Comparison of ENCODE assay signal across 24 cellular contexts in the genomic region with DNA sequence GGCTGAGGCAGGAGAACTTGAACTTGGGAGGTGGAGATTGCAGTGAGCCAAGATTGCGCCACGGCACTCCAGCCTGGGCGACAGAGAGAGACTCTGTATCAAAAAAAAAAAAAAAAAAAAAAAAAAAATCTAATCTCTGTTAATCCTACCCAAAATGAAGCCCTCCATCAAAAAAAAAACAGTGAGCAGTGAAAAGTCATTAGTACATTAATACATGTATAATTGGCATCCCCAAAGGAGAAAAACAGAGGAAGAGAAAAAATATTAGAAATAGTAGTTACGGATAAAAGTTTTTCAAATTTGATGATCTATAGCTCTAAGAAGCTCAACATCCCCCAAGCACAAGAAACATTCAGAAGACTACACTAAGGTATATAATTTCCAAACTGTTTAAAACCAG.
DNase-seq lines count a peak whose midpoint lies in the region; ATAC-seq and TF ChIP-seq lines count a peak whose summit lies in the region.
"Had no signal": no experiment of that assay in that cellular context is flagged by ENCODE, and none has a peak within 500 bp of the region (broad histone marks: within the 10 kb centered on the region; RNA-seq: fewer than 3 reads in every experiment).

No MANE protein-coding gene starts in this region.

- H3K36me3 ChIP-seq in HEK293 (ENCODE audit: control insufficient read depth in 2 of 2, insufficient read depth in 1 of 2, low read length in 2 of 2) = peaks cover 0 to 30% of the 10 kb centered on the region in 2 experiments; a peak in 2 of 3 replicates
- H3K36me3 ChIP-seq: BE2C had no signal

- no peak for ATAC-seq in activated naive CD4-positive, alpha-beta T cell treated with anti-CD3 and anti-CD28 coated beads, Interleukin-2, amount 50 U/mL, for 72 hours
- ATAC-seq in activated T-helper 17 cell treated with anti-CD3 and anti-CD28 coated beads, Interleukin-2, amount 50 U/mL, for 72 hours (replicated peaks) = no peak
- ATAC-seq: A549, GM12878, GM23338, HCT116 had no signal

- peaks cover 23% of the 10 kb centered on the region for H3K36me3 Mint-ChIP-seq in activated naive CD4-positive, alpha-beta T cell treated with anti-CD3 and anti-CD28 coated beads, Interleukin-2, amount 50 U/mL, for 24 hours
- H3K36me3 Mint-ChIP-seq in activated naive CD4-positive, alpha-beta T cell treated with anti-CD3 and anti-CD28 coated beads, Interleukin-2, amount 50 U/mL, for 72 hours = peaks cover 0 to 6% of the 10 kb centered on the region in 2 donors
- peaks cover 48% of the 10 kb centered on the region for H3K36me3 Mint-ChIP-seq in activated T-helper 17 cell treated with anti-CD3 and anti-CD28 coated beads, Interleukin-2, amount 50 U/mL, for 72 hours (ENCODE audit: low read depth)
- H3K36me3 Mint-ChIP-seq in activated T-helper 2 cell treated with anti-CD3 and anti-CD28 coated beads, Interferon-gamma antibody, Interleukin-2, Interleukin-4, amounts not matched to agents 10 μg/mL and 5 μg/mL and 100 μg/mL, durations not matched to agents 14 hours and 24 hours and 36 hours (ENCODE audit: low read depth) = peaks cover 42% of the 10 kb centered on the region

- peak overlapping the region; percentile 24 for H3K27ac Mint-ChIP-seq in activated naive CD4-positive, alpha-beta T cell treated with anti-CD3 and anti-CD28 coated beads, Interleukin-2, amount 50 U/mL, for 24 hours
- no peak overlapping the region for H3K27ac Mint-ChIP-seq in activated naive CD4-positive, alpha-beta T cell treated with anti-CD3 and anti-CD28 coated beads, Interleukin-2, amount 50 U/mL, for 72 hours
- H3K27ac Mint-ChIP-seq in activated T-helper 17 cell treated with anti-CD3 and anti-CD28 coated beads, Interleukin-2, amount 50 U/mL, for 72 hours = peak overlapping the region; percentile 21
- H3K27ac Mint-ChIP-seq in activated T-helper 2 cell treated with anti-CD3 and anti-CD28 coated beads, Interferon-gamma antibody, Interleukin-2, Interleukin-4, amounts not matched to agents 10 μg/mL and 5 μg/mL and 100 μg/mL, durations not matched to agents 14 hours and 24 hours and 36 hours = no peak overlapping the region
- H3K27ac Mint-ChIP-seq: CD4-positive, alpha-beta T cell; GM23338; HFFc6 had no signal

- peaks cover 32% of the 10 kb centered on the region for H3K4me1 Mint-ChIP-seq in activated naive CD4-positive, alpha-beta T cell treated with anti-CD3 and anti-CD28 coated beads, Interleukin-2, amount 50 U/mL, for 24 hours
- peaks cover 12% of the 10 kb centered on the region for H3K4me1 Mint-ChIP-seq in activated T-helper 17 cell treated with anti-CD3 and anti-CD28 coated beads, Interleukin-2, amount 50 U/mL, for 72 hours
- peaks cover 16% of the 10 kb centered on the region for H3K4me1 Mint-ChIP-seq in activated T-helper 2 cell treated with anti-CD3 and anti-CD28 coated beads, Interferon-gamma antibody, Interleukin-2, Interleukin-4, amounts not matched to agents 10 μg/mL and 5 μg/mL and 100 μg/mL, durations not matched to agents 14 hours and 24 hours and 36 hours (ENCODE audit: low read depth)
- H3K4me1 Mint-ChIP-seq: CD14-positive monocyte had no signal

- CTCF ChIA-PET in HEK293 (lab: Yijun Ruan, JAX) = interaction anchor here (0.5 to 2.4 kb wide), 4 partner anchors 11 to 413 kb away, joined by 3 to 10 read pairs (median 4); no protein-coding TSS in a partner anchor

- no peak for TF ChIP-seq CTCF in HEK293 (tag by site-specific recombination; IDR thresholded peaks at IDR 0.05)

- H3K27ac ChIP-seq in HEK293 (ENCODE audit: extremely low read depth, low read depth, low read length) = no peak overlapping the region
- H3K27ac ChIP-seq: A549 had no signal

- no peaks in the 10 kb centered on the region for H3K9me3 ChIP-seq in HEK293 (ENCODE audit: control insufficient read depth, insufficient read depth, low read depth, low read length)
- H3K9me3 ChIP-seq: A549, BE2C had no signal

- POLR2A ChIA-PET in HEK293 (lab: Yijun Ruan, JAX) = interaction anchor here (0.7 kb wide), 1 partner anchor 28 kb away, joined by 4 read pairs; no protein-coding TSS in a partner anchor

- H3K4me3 Mint-ChIP-seq in activated naive CD4-positive, alpha-beta T cell treated with anti-CD3 and anti-CD28 coated beads, Interleukin-2, amount 50 U/mL, for 24 hours = no peak overlapping the region
- no peak overlapping the region for H3K4me3 Mint-ChIP-seq in activated T-helper 17 cell treated with anti-CD3 and anti-CD28 coated beads, Interleukin-2, amount 50 U/mL, for 72 hours
- no peak overlapping the region for H3K4me3 Mint-ChIP-seq in activated T-helper 2 cell treated with anti-CD3 and anti-CD28 coated beads, Interferon-gamma antibody, Interleukin-2, Interleukin-4, amounts not matched to agents 10 μg/mL and 5 μg/mL and 100 μg/mL, durations not matched to agents 14 hours and 24 hours and 36 hours (ENCODE audit: low read depth)
- H3K4me3 Mint-ChIP-seq: CD14-positive monocyte; CD4-positive, alpha-beta T cell; CD8-positive, alpha-beta memory T cell; GM23338; H9; HFFc6 had no signal

- H3K4me3 ChIP-seq in HEK293 (ENCODE audit: low read depth, low read length) = no peak overlapping the region
- H3K4me3 ChIP-seq: A549; BLaER1 treated with 17β-estradiol and CSF1 and Interleukin-3, amounts not matched to agents 10 nM and 100 nM; GM12878; GM23338 had no signal

- no peaks in the 10 kb centered on the region for H3K9me3 Mint-ChIP-seq in activated naive CD4-positive, alpha-beta T cell treated with anti-CD3 and anti-CD28 coated beads, Interleukin-2, amount 50 U/mL, for 24 hours
- no peaks in the 10 kb centered on the region for H3K9me3 Mint-ChIP-seq in activated naive CD4-positive, alpha-beta T cell treated with anti-CD3 and anti-CD28 coated beads, Interleukin-2, amount 50 U/mL, for 72 hours
- no peaks in the 10 kb centered on the region for H3K9me3 Mint-ChIP-seq in activated T-helper 17 cell treated with anti-CD3 and anti-CD28 coated beads, Interleukin-2, amount 50 U/mL, for 72 hours
- no peaks in the 10 kb centered on the region for H3K9me3 Mint-ChIP-seq in activated T-helper 2 cell treated with anti-CD3 and anti-CD28 coated beads, Interferon-gamma antibody, Interleukin-2, Interleukin-4, amounts not matched to agents 10 μg/mL and 5 μg/mL and 100 μg/mL, durations not matched to agents 14 hours and 24 hours and 36 hours
- H3K9me3 Mint-ChIP-seq: CD4-positive, alpha-beta T cell; CD8-positive, alpha-beta memory T cell; GM23338; H9; HFFc6 had no signal

- intact Hi-C loops in activated T-helper 2 cell treated with anti-CD3 and anti-CD28 coated beads, Interferon-gamma antibody, Interleukin-2, Interleukin-4, amounts not matched to agents 10 μg/mL and 5 μg/mL and 100 μg/mL, durations not matched to agents 14 hours and 24 hours and 36 hours (cut with micrococcal nuclease) = no loop called here

- H3K27me3 Mint-ChIP-seq in activated naive CD4-positive, alpha-beta T cell treated with anti-CD3 and anti-CD28 coated beads, Interleukin-2, amount 50 U/mL, for 24 hours = no peaks in the 10 kb centered on the region
- no peaks in the 10 kb centered on the region for H3K27me3 Mint-ChIP-seq in activated T-helper 17 cell treated with anti-CD3 and anti-CD28 coated beads, Interleukin-2, amount 50 U/mL, for 72 hours
- H3K27me3 Mint-ChIP-seq in activated T-helper 2 cell treated with anti-CD3 and anti-CD28 coated beads, Interferon-gamma antibody, Interleukin-2, Interleukin-4, amounts not matched to agents 10 μg/mL and 5 μg/mL and 100 μg/mL, durations not matched to agents 14 hours and 24 hours and 36 hours (ENCODE audit: low read depth) = no peaks in the 10 kb centered on the region
- H3K27me3 Mint-ChIP-seq: CD4-positive, alpha-beta T cell; CD8-positive, alpha-beta memory T cell had no signal

- peaks cover 5% of the 10 kb centered on the region; the same call in 1 of the 2 replicates for H3K4me1 ChIP-seq in HEK293 (ENCODE audit: control insufficient read depth, insufficient read depth, low read length)
- H3K4me1 ChIP-seq: BE2C had no signal

- no peak for DNase-seq in activated naive CD4-positive, alpha-beta T cell treated with anti-CD3 and anti-CD28 coated beads, Interleukin-2, amount 50 U/mL, for 72 hours (ENCODE audit: low spot score in 2 of 2)
- DNase-seq in germinal center (ENCODE audit: low spot score) = no peak
- DNase-seq in activated T-helper 2 cell treated with anti-CD3 and anti-CD28 coated beads, Interferon-gamma antibody, Interleukin-2, Interleukin-4, amounts not matched to agents 10 μg/mL and 5 μg/mL and 100 μg/mL, durations not matched to agents 14 hours and 24 hours and 36 hours (ENCODE audit: low spot score) = no peak
- DNase-seq: 8988T; ACHN; AML-193; BE2C; CD4-positive, alpha-beta T cell; CD8-positive, alpha-beta memory T cell; DMS 273 treated with DMSO at 0.1 percent for 48 hours; DMS79; EL; GDM1; H9; HFFc6 had no signal

TF ChIP-seq in HEK293, 187 proteins besides CTCF, POLR2A, EP300 and RAD21:
- TF ChIP-seq, protein P1, sequence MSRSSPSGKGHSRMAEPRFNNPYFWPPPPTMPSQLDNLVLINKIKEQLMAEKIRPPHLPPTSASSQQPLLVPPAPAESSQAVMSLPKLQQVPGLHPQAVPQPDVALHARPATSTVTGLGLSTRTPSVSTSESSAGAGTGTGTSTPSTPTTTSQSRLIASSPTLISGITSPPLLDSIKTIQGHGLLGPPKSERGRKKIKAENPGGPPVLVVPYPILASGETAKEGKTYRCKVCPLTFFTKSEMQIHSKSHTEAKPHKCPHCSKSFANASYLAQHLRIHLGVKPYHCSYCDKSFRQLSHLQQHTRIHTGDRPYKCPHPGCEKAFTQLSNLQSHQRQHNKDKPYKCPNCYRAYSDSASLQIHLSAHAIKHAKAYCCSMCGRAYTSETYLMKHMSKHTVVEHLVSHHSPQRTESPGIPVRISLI (tag by site-specific recombination; IDR thresholded peaks at IDR 0.05) = peak; percentile 46; the same call in 1 of the 2 replicates
- TF ChIP-seq ZNF133 (tag by site-specific recombination; IDR thresholded peaks at IDR 0.05) = peak; percentile 95
- TF ChIP-seq, protein P2, sequence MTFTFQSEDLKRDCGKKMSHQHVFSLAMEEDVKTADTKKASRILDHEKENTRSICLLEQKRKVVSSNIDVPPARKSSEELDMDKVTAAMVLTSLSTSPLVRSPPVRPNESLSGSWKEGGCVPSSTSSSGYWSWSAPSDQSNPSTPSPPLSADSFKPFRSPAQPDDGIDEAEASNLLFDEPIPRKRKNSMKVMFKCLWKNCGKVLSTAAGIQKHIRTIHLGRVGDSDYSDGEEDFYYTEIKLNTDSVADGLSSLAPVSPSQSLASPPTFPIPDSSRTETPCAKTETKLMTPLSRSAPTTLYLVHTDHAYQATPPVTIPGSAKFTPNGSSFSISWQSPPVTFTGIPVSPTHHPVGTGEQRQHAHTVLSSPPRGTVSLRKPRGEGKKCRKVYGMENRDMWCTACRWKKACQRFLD (tag by site-specific recombination; IDR thresholded peaks at IDR 0.05) = no peak

Comparison
In these comparisons a context has a peak if more than half of its experiments do, and no peak if none do; other contexts are left out.
1. H3K27ac Mint-ChIP-seq: peak in activated naive CD4-positive, alpha-beta T cell treated with anti-CD3 and anti-CD28 coated beads, Interleukin-2, amount 50 U/mL, for 24 hours (single experiment) and activated T-helper 17 cell treated with anti-CD3 and anti-CD28 coated beads, Interleukin-2, amount 50 U/mL, for 72 hours (single experiment); none in activated naive CD4-positive, alpha-beta T cell treated with anti-CD3 and anti-CD28 coated beads, Interleukin-2, amount 50 U/mL, for 72 hours (0 of 2) and activated T-helper 2 cell treated with anti-CD3 and anti-CD28 coated beads, Interferon-gamma antibody, Interleukin-2, Interleukin-4, amounts not matched to agents 10 μg/mL and 5 μg/mL and 100 μg/mL, durations not matched to agents 14 hours and 24 hours and 36 hours (single experiment).